Comparison of ENCODE assay signal across 7 cellular contexts in the genomic region with DNA sequence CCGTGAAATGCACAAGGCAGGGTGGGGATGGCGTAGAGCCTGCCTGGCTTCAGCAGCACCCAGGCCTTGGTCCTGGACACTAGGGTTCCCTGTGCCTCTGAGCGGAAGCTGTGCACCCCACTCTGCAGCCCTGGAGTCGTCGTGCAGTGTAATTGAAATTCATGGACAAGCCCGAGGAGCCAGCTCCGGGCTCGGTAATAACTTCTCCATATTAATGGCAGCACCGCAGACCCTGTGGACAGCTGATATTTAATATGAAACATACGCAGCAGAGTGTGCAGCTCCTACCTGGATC. TPM values are rescaled to one million over a fixed set of nuclear protein-coding genes. Genes with fewer than 3 reads are reported as not detected.
"Had no signal": no experiment of that assay in that cellular context is flagged by ENCODE, and none has a peak within 500 bp of the region (broad histone marks: within the 10 kb centered on the region; RNA-seq: fewer than 3 reads in every experiment).

No MANE protein-coding gene starts in this region.

- H3K27ac ChIP-seq: GM23248 had no signal

- DNase-seq: GM23248, GOT3, H9, HCEC 1CT, IMR-90 had no signal

- H3K4me3 ChIP-seq: GM23248, K562 had no signal

RNA-seq across cellular contexts. Expression of a gene that starts 8.4 kb away (rescaled TPM):
- total RNA-seq: HT-29, K562 had no signal
